Comparison of ENCODE assay signal across 8 cellular contexts in the genomic region with DNA sequence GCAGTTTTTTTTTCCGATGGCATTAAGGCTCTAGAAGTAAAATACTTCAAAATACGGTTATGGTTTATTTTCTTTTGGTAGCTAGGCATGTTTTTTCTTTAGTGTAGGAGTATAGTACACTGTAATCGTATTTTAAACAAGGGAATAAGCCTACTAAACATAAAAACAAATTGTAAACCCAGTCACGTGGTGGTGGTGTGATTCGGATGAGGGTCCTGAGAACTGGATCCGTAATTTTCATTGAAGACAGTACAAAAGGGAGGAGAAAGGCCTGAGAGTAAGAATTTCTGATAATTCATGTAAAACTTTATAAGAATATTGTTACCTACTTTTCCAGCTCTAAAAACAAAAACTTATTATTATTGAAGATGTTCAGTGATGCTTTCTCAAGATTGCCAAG. TPM values are rescaled to one million over a fixed set of nuclear protein-coding genes. Genes with fewer than 3 reads are reported as not detected.
DNase-seq lines count a peak whose midpoint lies in the region; ATAC-seq, FAIRE-seq and TF ChIP-seq lines count a peak whose summit lies in the region.

No MANE protein-coding gene starts in this region.

- H3K27me3 ChIP-seq in HUES64 (ENCODE audit: insufficient read depth, low read length) = no peaks in the 10 kb centered on the region
- H3K27me3 ChIP-seq in mucosa of stomach (ENCODE audit: control insufficient read depth, insufficient read depth, low read length) = no peaks in the 10 kb centered on the region

- H3K27ac ChIP-seq in A549 (peak overlapping the region; percentile 99), HUES64 (ENCODE audit: low read depth, low read length) (no peak overlapping the region), caudate nucleus (ENCODE audit: low read depth, low read length) (peak overlapping the region; percentile 98), RWPE1 (no peak overlapping the region)

- WGBS in A549 (ENCODE audit: missing lambda C conversion rate) = 3% methylated on average over 6 of the region's 6 CpGs
- WGBS in HUES64 = 0% methylated on average over 5 of the region's 6 CpGs

- TF ChIP-seq POLR2A in A549 (IDR thresholded peaks at IDR 0.05; ENCODE audit: low read length) = no peak

- H3K36me3 ChIP-seq in HUES64 (ENCODE audit: insufficient read depth, low read length) (peaks cover 41% of the 10 kb centered on the region), mucosa of stomach (ENCODE audit: control insufficient read depth, insufficient read depth, low read length) (no peaks in the 10 kb centered on the region)

- FAIRE-seq in A549 (lab: Jason Lieb, UNC) = no peak

- peak overlapping the region; percentile 97 for H3K4me3 ChIP-seq in A549
- H3K4me3 ChIP-seq in HUES64 (ENCODE audit: low read length) = peak overlapping the region; percentile 89
- H3K4me3 ChIP-seq in mucosa of stomach (ENCODE audit: low read length) = peak overlapping the region; percentile 81

- H3K9ac ChIP-seq in HUES64 (ENCODE audit: low read depth, low read length) (peak overlapping the region; percentile 100), mucosa of stomach (ENCODE audit: low read length) (peak overlapping the region; percentile 96)

- TF ChIP-seq EP300 in A549 (IDR thresholded peaks at IDR 0.05) = no peak

- TF ChIP-seq CTCF in A549 (IDR thresholded peaks at IDR 0.05) (no peak), RWPE1 (conservative IDR thresholded peaks at IDR 0.05; ENCODE audit: low read depth) (no peak)

- H3K4me1 ChIP-seq in A549 (peaks cover 53% of the 10 kb centered on the region), HUES64 (ENCODE audit: insufficient read depth, low read length) (peaks cover 35% of the 10 kb centered on the region), mucosa of stomach (ENCODE audit: control insufficient read depth, insufficient read depth, low read length) (peaks cover 28% of the 10 kb centered on the region)

- POLR2A ChIA-PET in A549 (lab: Yijun Ruan, JAX) (interaction anchor here (1.0 to 2.1 kb wide), 3 partner anchors 73 to 449 kb away, joined by 3 to 22 read pairs (median 3); a partner anchor contains a TSS), RWPE1 (lab: Yijun Ruan, JAX; ENCODE audit: low non-redundant PET) (no interaction called here)

- DNase-seq in A549 (ENCODE audit: low read depth in 1 of 2, low spot score in 1 of 2) = no peak
- DNase-seq in caudate nucleus (lab: John Stamatoyannopoulos, UW) = no peak
- DNase-seq in RWPE1 (ENCODE audit: low spot score) = no peak
- DNase-seq in activated gamma-delta T cell (lab: John Stamatoyannopoulos, UW) = no peak

- ATAC-seq in A549 (no peak), GM19328 (IDR thresholded peaks at IDR 0.05; ENCODE audit: unreplicated experiment) (no peak), HG02981 (IDR thresholded peaks at IDR 0.05; ENCODE audit: unreplicated experiment) (no peak)

- TF ChIP-seq RAD21 in A549 (conservative IDR thresholded peaks at IDR 0.05 in 1 of 2, IDR thresholded peaks at IDR 0.05 in 1 of 2) = no peak

- H3K4me2 ChIP-seq in A549 = peak overlapping the region; percentile 93

- CTCF ChIA-PET in A549 (lab: Yijun Ruan, JAX) (interaction anchor here (0.6 to 2.6 kb wide), 7 partner anchors 15 to 478 kb away, joined by 3 to 11 read pairs (median 3); no protein-coding TSS in a partner anchor), RWPE1 (lab: Yijun Ruan, JAX) (interaction anchor here (0.7 to 1.1 kb wide), 2 partner anchors 15 to 120 kb away, joined by 3 to 7 read pairs; no protein-coding TSS in a partner anchor)

- H3K9me3 ChIP-seq in A549 (no peaks in the 10 kb centered on the region), HUES64 (ENCODE audit: insufficient read depth, low read depth, low read length) (no peaks in the 10 kb centered on the region), mucosa of stomach (ENCODE audit: control insufficient read depth, low read length) (no peaks in the 10 kb centered on the region)

TF ChIP-seq in A549, 52 proteins besides CTCF, POLR2A, EP300 and RAD21:
- TF ChIP-seq EHMT2 (IDR thresholded peaks at IDR 0.05; ENCODE audit: low read depth) = no peak
- TF ChIP-seq FOSB (CRISPR knock-in tag; IDR thresholded peaks at IDR 0.05) = no peak
- TF ChIP-seq, protein P1, sequence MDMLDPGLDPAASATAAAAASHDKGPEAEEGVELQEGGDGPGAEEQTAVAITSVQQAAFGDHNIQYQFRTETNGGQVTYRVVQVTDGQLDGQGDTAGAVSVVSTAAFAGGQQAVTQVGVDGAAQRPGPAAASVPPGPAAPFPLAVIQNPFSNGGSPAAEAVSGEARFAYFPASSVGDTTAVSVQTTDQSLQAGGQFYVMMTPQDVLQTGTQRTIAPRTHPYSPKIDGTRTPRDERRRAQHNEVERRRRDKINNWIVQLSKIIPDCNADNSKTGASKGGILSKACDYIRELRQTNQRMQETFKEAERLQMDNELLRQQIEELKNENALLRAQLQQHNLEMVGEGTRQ (IDR thresholded peaks at IDR 0.05) = peak; percentile 73
- TF ChIP-seq, protein P2, sequence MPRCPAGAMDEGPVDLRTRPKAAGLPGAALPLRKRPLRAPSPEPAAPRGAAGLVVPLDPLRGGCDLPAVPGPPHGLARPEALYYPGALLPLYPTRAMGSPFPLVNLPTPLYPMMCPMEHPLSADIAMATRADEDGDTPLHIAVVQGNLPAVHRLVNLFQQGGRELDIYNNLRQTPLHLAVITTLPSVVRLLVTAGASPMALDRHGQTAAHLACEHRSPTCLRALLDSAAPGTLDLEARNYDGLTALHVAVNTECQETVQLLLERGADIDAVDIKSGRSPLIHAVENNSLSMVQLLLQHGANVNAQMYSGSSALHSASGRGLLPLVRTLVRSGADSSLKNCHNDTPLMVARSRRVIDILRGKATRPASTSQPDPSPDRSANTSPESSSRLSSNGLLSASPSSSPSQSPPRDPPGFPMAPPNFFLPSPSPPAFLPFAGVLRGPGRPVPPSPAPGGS (IDR thresholded peaks at IDR 0.05) = no peak

RNA-seq across cellular contexts. Expression of a gene that starts 0.7 kb away (rescaled TPM):
- polyA plus RNA-seq in A549 (2011; rRNA removed) = 1.8 and 3.4 TPM in 2 replicates
- 0.52 and 0.88 TPM in 2 replicates for polyA plus RNA-seq in A549 (2012; cell fraction: cytosol; rRNA removed)
- polyA plus RNA-seq in A549 (2012; cell fraction: nucleus; rRNA removed) = 0.41 and 0.93 TPM in 2 replicates
- 4.2 to 4.5 TPM (median 4.2 TPM) in 3 replicates for polyA plus RNA-seq in A549 (2017; fragmentation: RNase III; extraction: RNeasy Plus Mini Kit Qiagen cat#74134 plus additional on column Dnase treatment)
- 1.1 and 1.7 TPM in 2 replicates for polyA minus RNA-seq in A549 (2011; rRNA and poly(A)+ RNA removed)
- polyA plus RNA-seq in HUES64 (2013, experiment 1 of 2) = 1.3 TPM
- polyA plus RNA-seq in HUES64 (2013, experiment 2 of 2) = 1.6 TPM

RNA-seq across cellular contexts. Expression of a gene that starts 1.6 kb away (rescaled TPM):
- 108 and 210 TPM in 2 replicates for polyA plus RNA-seq in A549 (2011; rRNA removed)
- 94.8 and 117 TPM in 2 replicates for polyA plus RNA-seq in A549 (2012; cell fraction: cytosol; rRNA removed)
- 31.9 and 54.6 TPM in 2 replicates for polyA plus RNA-seq in A549 (2012; cell fraction: nucleus; rRNA removed)
- 354 to 392 TPM (median 391 TPM) in 3 replicates for polyA plus RNA-seq in A549 (2017; fragmentation: RNase III; extraction: RNeasy Plus Mini Kit Qiagen cat#74134 plus additional on column Dnase treatment)
- polyA minus RNA-seq in A549 (2011; rRNA and poly(A)+ RNA removed) = 32.2 and 36.4 TPM in 2 replicates
- 226 TPM for polyA plus RNA-seq in HUES64 (2013, experiment 1 of 2)
- polyA plus RNA-seq in HUES64 (2013, experiment 2 of 2) = 250 TPM

Comparison
In these comparisons a context has a peak if more than half of its experiments do, and no peak if none do; other contexts are left out.
1. H3K27ac ChIP-seq: peak in A549 (2 of 2) and caudate nucleus (single experiment); none in HUES64 (single experiment) and RWPE1 (single experiment).
2. Peak in every context shown above with its lines, with median percentiles within 50 percentile points of each other: H3K4me3 ChIP-seq.